In genomic region chr7:92447239-92448184, GRCh38 we compare ENCODE assay signal across 1 cellular context.
TF ChIP-seq lines count a peak whose summit lies in the region.

Gene GATAD1 (plus strand): TSS chr7:92447482. CDS start chr7:92447730, 248 bp downstream.

TF ChIP-seq in K562, 482 proteins besides CTCF, POLR2A, EP300 and RAD21 (continued from another document and continues in another):
- TF ChIP-seq ZBTB49 (CRISPR knock-in tag; IDR thresholded peaks at IDR 0.05; ENCODE audit: borderline replicate concordance) (0 out of 2 replicates have a peak, but pooled peaks have one; percentile 27), NR2C2 (CRISPR knock-in tag; IDR thresholded peaks at IDR 0.05) (0 out of 2 replicates have a peak, but pooled peaks have one; percentile 25), NR2C2 (tag; IDR thresholded peaks at IDR 0.05) (peak; percentile 44; the same call in 1 of the 2 replicates), MYC (IDR thresholded peaks at IDR 0.05; ENCODE audit: low read depth, low read length) (peak; percentile 84), MYC (CRISPR knock-in tag; IDR thresholded peaks at IDR 0.05; ENCODE audit: borderline replicate concordance, low read depth) (no peak; the same call in 1 of the 2 replicates), CEBPG (CRISPR knock-in tag; IDR thresholded peaks at IDR 0.05) (peak; percentile 26; the same call in 1 of the 2 replicates), CEBPG (tag; conservative IDR thresholded peaks at IDR 0.05 in 1 of 2, IDR thresholded peaks at IDR 0.05 in 1 of 2) (no peak), KDM5B (IDR thresholded peaks at IDR 0.05; ENCODE audit: insufficient replicate concordance, low read depth, low read length) (peak; percentile 62), E2F6 (IDR thresholded peaks at IDR 0.05; ENCODE audit: borderline replicate concordance in 1 of 2, extremely low read depth in 1 of 2, insufficient read depth in 1 of 2, insufficient read length in 1 of 2, low read depth in 1 of 2, low read length in 1 of 2, poor library complexity in 1 of 2, severe bottlenecking in 1 of 2) (peak; percentile 75 to 90), FOXK2 (conservative IDR thresholded peaks at IDR 0.05 in 1 of 2, IDR thresholded peaks at IDR 0.05 in 1 of 2; ENCODE audit: low read depth in 2 of 2) (peak in 1 of 2 experiments; percentile 33; a peak in 1 of 4 replicates), BACH1 (tag; IDR thresholded peaks at IDR 0.05) (no peak), ELF2 (CRISPR knock-in tag; IDR thresholded peaks at IDR 0.05) (peak; percentile 81), ETV6 (IDR thresholded peaks at IDR 0.05; ENCODE audit: borderline replicate concordance in 1 of 2, low read depth in 2 of 2, low read length in 1 of 2) (peak in 1 of 2 experiments; percentile 68; a peak in 1 of 4 replicates), ETV6 (CRISPR knock-in tag; IDR thresholded peaks at IDR 0.05; ENCODE audit: borderline replicate concordance) (no peak), TBP (optimal IDR thresholded peaks at IDR 0.05; ENCODE audit: low read depth, low read length) (peak; percentile 69), ZSCAN29 (IDR thresholded peaks at IDR 0.05) (peak; percentile 61; the same call in 1 of the 2 replicates), RAD51 (IDR thresholded peaks at IDR 0.05; ENCODE audit: borderline replicate concordance, low read depth) (peak; percentile 71; the same call in 1 of the 2 replicates), ZFP36 (IDR thresholded peaks at IDR 0.05; ENCODE audit: low read depth, low read length, partially characterized antibody) (no peak), TBL1XR1 (IDR thresholded peaks at IDR 0.05; ENCODE audit: low read length in 2 of 2) (peak in 1 of 2 experiments; percentile 18; a peak in 1 of 4 replicates), YY1 (IDR thresholded peaks at IDR 0.05; ENCODE audit: borderline replicate concordance in 1 of 3, control insufficient read depth in 1 of 3, extremely low read depth in 1 of 3, insufficient read depth in 3 of 3, insufficient read length in 1 of 3, insufficient replicate concordance in 2 of 3, low read depth in 1 of 3, low read length in 2 of 3) (peak; percentile 54 to 90 (median 80)), ARID4B (CRISPR knock-in tag; IDR thresholded peaks at IDR 0.05) (peak; percentile 70), OTX1 (CRISPR knock-in tag; IDR thresholded peaks at IDR 0.05) (peak; percentile 60), ZBTB33 (CRISPR knock-in tag; IDR thresholded peaks at IDR 0.05) (0 out of 2 replicates have a peak, but pooled peaks have one; percentile 67), ZNF75A (CRISPR knock-in tag; IDR thresholded peaks at IDR 0.05) (0 out of 2 replicates have a peak, but pooled peaks have one; percentile 20), ASH1L (IDR thresholded peaks at IDR 0.05; ENCODE audit: borderline replicate concordance, low read depth, partially characterized antibody) (peak; percentile 14), GATAD2B (IDR thresholded peaks at IDR 0.05; ENCODE audit: borderline replicate concordance) (peak; percentile 65; the same call in 1 of the 2 replicates), ZBED1 (IDR thresholded peaks at IDR 0.05) (peak; percentile 52; the same call in 1 of the 2 replicates), ZNF740 (CRISPR knock-in tag; IDR thresholded peaks at IDR 0.05) (peak; percentile 99), ZNF740 (tag; IDR thresholded peaks at IDR 0.05) (peak in 1 of 2 experiments; percentile 99; a peak in 2 of 4 replicates), RBM34 (IDR thresholded peaks at IDR 0.05; ENCODE audit: borderline replicate concordance, insufficient read depth, low read length) (peak; percentile 61; the same call in 1 of the 2 replicates), NCOA1 (IDR thresholded peaks at IDR 0.05; ENCODE audit: low read depth) (peak; percentile 81; the same call in 1 of the 2 replicates), NCOA2 (IDR thresholded peaks at IDR 0.05; ENCODE audit: partially characterized antibody in 2 of 2) (no peak), ZNF431 (CRISPR knock-in tag; IDR thresholded peaks at IDR 0.05) (peak; percentile 75; the same call in 1 of the 2 replicates), RBM22 (IDR thresholded peaks at IDR 0.05; ENCODE audit: low read depth, low read length, poor library complexity, severe bottlenecking) (peak; percentile 68), TEAD4 (IDR thresholded peaks at IDR 0.05; ENCODE audit: low read length) (peak; percentile 31; the same call in 1 of the 2 replicates), TEAD4 (CRISPR knock-in tag; IDR thresholded peaks at IDR 0.05; ENCODE audit: borderline replicate concordance) (0 out of 2 replicates have a peak, but pooled peaks have one; percentile 32), CHD1 (IDR thresholded peaks at IDR 0.05; ENCODE audit: low read length) (peak; percentile 41), JUN (IDR thresholded peaks at IDR 0.05; ENCODE audit: borderline replicate concordance, low read depth, low read length) (no peak), JUN (CRISPR knock-in tag; IDR thresholded peaks at IDR 0.05; ENCODE audit: borderline replicate concordance) (no peak; the same call in 1 of the 2 replicates), TCF15 (CRISPR knock-in tag; IDR thresholded peaks at IDR 0.05) (no peak), GATAD2A (IDR thresholded peaks at IDR 0.05) (0 out of 2 replicates have a peak, but pooled peaks have one; percentile 19)
- TF ChIP-seq, protein P1, sequence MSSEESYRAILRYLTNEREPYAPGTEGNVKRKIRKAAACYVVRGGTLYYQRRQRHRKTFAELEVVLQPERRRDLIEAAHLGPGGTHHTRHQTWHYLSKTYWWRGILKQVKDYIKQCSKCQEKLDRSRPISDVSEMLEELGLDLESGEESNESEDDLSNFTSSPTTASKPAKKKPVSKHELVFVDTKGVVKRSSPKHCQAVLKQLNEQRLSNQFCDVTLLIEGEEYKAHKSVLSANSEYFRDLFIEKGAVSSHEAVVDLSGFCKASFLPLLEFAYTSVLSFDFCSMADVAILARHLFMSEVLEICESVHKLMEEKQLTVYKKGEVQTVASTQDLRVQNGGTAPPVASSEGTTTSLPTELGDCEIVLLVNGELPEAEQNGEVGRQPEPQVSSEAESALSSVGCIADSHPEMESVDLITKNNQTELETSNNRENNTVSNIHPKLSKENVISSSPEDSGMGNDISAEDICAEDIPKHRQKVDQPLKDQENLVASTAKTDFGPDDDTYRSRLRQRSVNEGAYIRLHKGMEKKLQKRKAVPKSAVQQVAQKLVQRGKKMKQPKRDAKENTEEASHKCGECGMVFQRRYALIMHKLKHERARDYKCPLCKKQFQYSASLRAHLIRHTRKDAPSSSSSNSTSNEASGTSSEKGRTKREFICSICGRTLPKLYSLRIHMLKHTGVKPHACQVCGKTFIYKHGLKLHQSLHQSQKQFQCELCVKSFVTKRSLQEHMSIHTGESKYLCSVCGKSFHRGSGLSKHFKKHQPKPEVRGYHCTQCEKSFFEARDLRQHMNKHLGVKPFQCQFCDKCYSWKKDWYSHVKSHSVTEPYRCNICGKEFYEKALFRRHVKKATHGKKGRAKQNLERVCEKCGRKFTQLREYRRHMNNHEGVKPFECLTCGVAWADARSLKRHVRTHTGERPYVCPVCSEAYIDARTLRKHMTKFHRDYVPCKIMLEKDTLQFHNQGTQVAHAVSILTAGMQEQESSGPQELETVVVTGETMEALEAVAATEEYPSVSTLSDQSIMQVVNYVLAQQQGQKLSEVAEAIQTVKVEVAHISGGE (CRISPR knock-in tag; IDR thresholded peaks at IDR 0.05) = peak; percentile 83 to 97 (median 89); a peak in 5 of 6 replicates
- TF ChIP-seq, protein P2, sequence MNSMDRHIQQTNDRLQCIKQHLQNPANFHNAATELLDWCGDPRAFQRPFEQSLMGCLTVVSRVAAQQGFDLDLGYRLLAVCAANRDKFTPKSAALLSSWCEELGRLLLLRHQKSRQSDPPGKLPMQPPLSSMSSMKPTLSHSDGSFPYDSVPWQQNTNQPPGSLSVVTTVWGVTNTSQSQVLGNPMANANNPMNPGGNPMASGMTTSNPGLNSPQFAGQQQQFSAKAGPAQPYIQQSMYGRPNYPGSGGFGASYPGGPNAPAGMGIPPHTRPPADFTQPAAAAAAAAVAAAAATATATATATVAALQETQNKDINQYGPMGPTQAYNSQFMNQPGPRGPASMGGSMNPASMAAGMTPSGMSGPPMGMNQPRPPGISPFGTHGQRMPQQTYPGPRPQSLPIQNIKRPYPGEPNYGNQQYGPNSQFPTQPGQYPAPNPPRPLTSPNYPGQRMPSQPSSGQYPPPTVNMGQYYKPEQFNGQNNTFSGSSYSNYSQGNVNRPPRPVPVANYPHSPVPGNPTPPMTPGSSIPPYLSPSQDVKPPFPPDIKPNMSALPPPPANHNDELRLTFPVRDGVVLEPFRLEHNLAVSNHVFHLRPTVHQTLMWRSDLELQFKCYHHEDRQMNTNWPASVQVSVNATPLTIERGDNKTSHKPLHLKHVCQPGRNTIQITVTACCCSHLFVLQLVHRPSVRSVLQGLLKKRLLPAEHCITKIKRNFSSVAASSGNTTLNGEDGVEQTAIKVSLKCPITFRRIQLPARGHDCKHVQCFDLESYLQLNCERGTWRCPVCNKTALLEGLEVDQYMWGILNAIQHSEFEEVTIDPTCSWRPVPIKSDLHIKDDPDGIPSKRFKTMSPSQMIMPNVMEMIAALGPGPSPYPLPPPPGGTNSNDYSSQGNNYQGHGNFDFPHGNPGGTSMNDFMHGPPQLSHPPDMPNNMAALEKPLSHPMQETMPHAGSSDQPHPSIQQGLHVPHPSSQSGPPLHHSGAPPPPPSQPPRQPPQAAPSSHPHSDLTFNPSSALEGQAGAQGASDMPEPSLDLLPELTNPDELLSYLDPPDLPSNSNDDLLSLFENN (IDR thresholded peaks at IDR 0.05; ENCODE audit: low read depth in 2 of 2, low read length in 2 of 2) = peak in 1 of 2 experiments; percentile 70; a peak in 2 of 4 replicates
